In the genomic region with DNA sequence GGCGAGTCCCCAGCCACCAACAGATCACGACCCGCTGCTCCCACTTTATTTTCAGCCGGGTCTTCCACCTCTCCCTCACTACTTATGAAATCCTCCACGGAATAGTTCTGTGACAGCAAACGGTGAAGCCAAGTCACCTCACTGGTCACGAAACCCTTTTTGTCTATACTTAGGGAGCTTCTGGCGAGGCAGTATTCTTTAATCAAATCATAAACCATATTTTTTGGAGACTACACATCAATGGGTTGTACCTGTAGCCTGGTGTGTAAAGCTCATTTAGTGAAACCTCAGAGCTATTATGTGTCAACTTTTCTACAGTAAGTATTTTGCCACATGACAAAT, we compare ENCODE assay signal across 1 cellular context.
TF ChIP-seq lines count a peak whose summit lies in the region.

No MANE protein-coding gene starts in this region.

TF ChIP-seq in endothelial cell of umbilical vein, 7 proteins besides CTCF, POLR2A, EP300 and RAD21:
- TF ChIP-seq FOS (IDR thresholded peaks at IDR 0.05; ENCODE audit: borderline replicate concordance, insufficient read depth, low read length) (no peak), GATA2 (IDR thresholded peaks at IDR 0.05; ENCODE audit: insufficient read depth, insufficient read length, low read depth, low read length) (no peak), MAX (IDR thresholded peaks at IDR 0.05; ENCODE audit: insufficient read depth, insufficient read length) (no peak), JUN (IDR thresholded peaks at IDR 0.05; ENCODE audit: borderline replicate concordance, insufficient read depth, insufficient read length, low read depth) (no peak), MYC (IDR thresholded peaks at IDR 0.05; ENCODE audit: low read depth, low read length) (no peak), POLR2AphosphoS5 (IDR thresholded peaks at IDR 0.05; ENCODE audit: insufficient read depth, low read depth, low read length) (no peak), EZH2 (IDR thresholded peaks at IDR 0.05; ENCODE audit: borderline replicate concordance, low read depth, low read length, severe bottlenecking) (no peak)
